ENCODE assay signal across 23 cellular contexts in genomic region chr13:62613819-62614218, GRCh38.
"Had no signal": no experiment of that assay in that cellular context is flagged by ENCODE, and none has a peak within 500 bp of the region (broad histone marks: within the 10 kb centered on the region; RNA-seq: fewer than 3 reads in every experiment).

No MANE protein-coding gene starts in this region.

- H3K9me3 ChIP-seq: colonic mucosa, lower lobe of right lung, prostate gland, right lobe of liver, thyroid gland, upper lobe of right lung had no signal

- ATAC-seq: gastroesophageal sphincter; lower lobe of right lung; right lobe of liver; stimulated activated naive B cell treated with anti-CD40 and anti-IgM and Interleukin-4, amounts not matched to agents 10 μg/mL and 1 μg/mL and 100 μg/mL, for 72 hours; upper lobe of right lung had no signal

- H3K4me1 ChIP-seq: colonic mucosa, esophagus squamous epithelium, gastroesophageal sphincter, left ventricle myocardium inferior, lower lobe of right lung, parathyroid adenoma, prostate gland, right lobe of liver, spleen, thyroid gland, upper lobe of right lung had no signal

- H2AFZ ChIP-seq: parathyroid adenoma had no signal

- H3K27me3 ChIP-seq: colonic mucosa, esophagus squamous epithelium, gastroesophageal sphincter, right lobe of liver, spleen, thyroid gland, upper lobe of right lung had no signal

- FAIRE-seq: keratinocyte had no signal

- H3K27ac ChIP-seq: colonic mucosa, esophagus squamous epithelium, gastroesophageal sphincter, left ventricle myocardium inferior, lower lobe of right lung, parathyroid adenoma, prostate gland, right lobe of liver, spleen, thyroid gland, upper lobe of right lung had no signal

- H3K9ac ChIP-seq: parathyroid adenoma had no signal

- H3K36me3 ChIP-seq: colonic mucosa, esophagus squamous epithelium, gastroesophageal sphincter, left ventricle myocardium inferior, lower lobe of right lung, prostate gland, right lobe of liver, spleen, thyroid gland, upper lobe of right lung had no signal

- H3K4me3 ChIP-seq: colonic mucosa, esophagus squamous epithelium, gastroesophageal sphincter, left ventricle myocardium inferior, lower lobe of right lung, prostate gland, right lobe of liver, spleen, thyroid gland, upper lobe of right lung had no signal

- DNase-seq: cerebellar nuclear complex; colonic mucosa; dermis blood vessel endothelial cell; esophagus squamous epithelium; foreskin fibroblast; glutamatergic neuron; immature natural killer cell; left ventricle myocardium inferior; lower lobe of right lung; naive B cell; nephron progenitor cell; right lobe of liver; spleen; stimulated activated CD4-positive, alpha-beta T cell treated with anti-CD3 and anti-CD28 coated beads, Interleukin-15, amount 100 ng/mL, for 24 hours; stimulated activated CD4-positive, alpha-beta T cell treated with anti-CD3 and anti-CD28 coated beads, Interleukin-1b, Interleukin-23, amount 100 ng/mL, for 48 hours; stimulated activated CD4-positive, alpha-beta T cell treated with anti-CD3 and anti-CD28 coated beads, Interleukin-4, amount 100 ng/mL, for 4 hours; stimulated activated naive B cell treated with anti-CD40 and anti-IgM and Interleukin-4, amounts not matched to agents 10 μg/mL and 1 μg/mL and 100 μg/mL, for 72 hours; thyroid gland; upper lobe of right lung had no signal

- H3K79me2 ChIP-seq: parathyroid adenoma had no signal
